In genomic region chr13:73520566-73521290, GRCh38 we compare ENCODE assay signal across 15 cellular contexts.
DNase-seq lines count a peak whose midpoint lies in the region; ATAC-seq and TF ChIP-seq lines count a peak whose summit lies in the region.
"Had no signal": no experiment of that assay in that cellular context is flagged by ENCODE, and none has a peak within 500 bp of the region (broad histone marks: within the 10 kb centered on the region; RNA-seq: fewer than 3 reads in every experiment).

No MANE protein-coding gene starts in this region.

- peak; percentile 1 for DNase-seq in activated naive CD4-positive, alpha-beta T cell treated with Interleukin-2 at 50 U/mL for 16 hours
- no peak for DNase-seq in activated naive CD4-positive, alpha-beta T cell treated with anti-CD3 and anti-CD28 coated beads, Interleukin-2, amount 50 U/mL, for 16 hours
- DNase-seq in activated CD4-positive, alpha-beta memory T cell treated with anti-CD3 and anti-CD28 coated beads for 36 hours = peak; percentile 13
- DNase-seq in foreskin keratinocyte = no peak
- DNase-seq in type B pancreatic cell (ENCODE audit: extremely low spot score, unreplicated experiment) = no peak
- DNase-seq in Peyer's patch = no peak
- no peak for DNase-seq in GF-D8 (lab: John Stamatoyannopoulos, UW)
- DNase-seq in NCI-H2081 treated with DMSO at 0.1 percent for 48 hours (lab: John Stamatoyannopoulos, UW) = no peak
- DNase-seq: activated CD4-positive, CD25-positive, alpha-beta regulatory T cell; effector CD8-positive, alpha-beta T cell; left ventricle myocardium inferior; NCI-H1694; NCI-H524; tibial artery had no signal

- CTCF ChIA-PET in activated CD4-positive, alpha-beta memory T cell treated with anti-CD3 and anti-CD28 coated beads for 36 hours (lab: Charles Lee) = no interaction called here

- no peaks in the 10 kb centered on the region for H3K27me3 Mint-ChIP-seq in activated CD4-positive, alpha-beta memory T cell treated with anti-CD3 and anti-CD28 coated beads for 36 hours
- no peaks in the 10 kb centered on the region for H3K27me3 Mint-ChIP-seq in type B pancreatic cell

- H3K4me1 Mint-ChIP-seq in activated CD4-positive, alpha-beta memory T cell treated with anti-CD3 and anti-CD28 coated beads for 36 hours (ENCODE audit: low read depth) = peaks cover 16% of the 10 kb centered on the region
- peaks cover 27% of the 10 kb centered on the region for H3K4me1 Mint-ChIP-seq in type B pancreatic cell (ENCODE audit: unreplicated experiment)

- H3K27ac Mint-ChIP-seq in activated CD4-positive, alpha-beta memory T cell treated with anti-CD3 and anti-CD28 coated beads for 36 hours = peak overlapping the region; percentile 61
- peak overlapping the region; percentile 81 for H3K27ac Mint-ChIP-seq in type B pancreatic cell

- TF ChIP-seq CTCF in foreskin keratinocyte (conservative IDR thresholded peaks at IDR 0.05) (no peak), type B pancreatic cell (conservative IDR thresholded peaks at IDR 0.05) (no peak), Peyer's patch (IDR thresholded peaks at IDR 0.05) (no peak)

- H3K4me3 Mint-ChIP-seq in activated CD4-positive, alpha-beta memory T cell treated with anti-CD3 and anti-CD28 coated beads for 36 hours = peak overlapping the region; percentile 60
- no peak overlapping the region for H3K4me3 Mint-ChIP-seq in type B pancreatic cell

- peak overlapping the region in 1 of 4 donors; percentile 10 for H3K4me3 ChIP-seq in Peyer's patch
- H3K4me3 ChIP-seq: left ventricle myocardium inferior, tibial artery had no signal

- H3K36me3 Mint-ChIP-seq in activated CD4-positive, alpha-beta memory T cell treated with anti-CD3 and anti-CD28 coated beads for 36 hours = no peaks in the 10 kb centered on the region
- no peaks in the 10 kb centered on the region for H3K36me3 Mint-ChIP-seq in type B pancreatic cell

- no peaks in the 10 kb centered on the region for H3K9me3 ChIP-seq in Peyer's patch
- H3K9me3 ChIP-seq: left ventricle myocardium inferior, tibial artery had no signal

- ATAC-seq in foreskin keratinocyte = no peak
- ATAC-seq: Panc1 had no signal

- TF ChIP-seq POLR2A in Peyer's patch (IDR thresholded peaks at IDR 0.05) = no peak

- POLR2A ChIA-PET in activated CD4-positive, alpha-beta memory T cell treated with anti-CD3 and anti-CD28 coated beads for 36 hours (lab: Charles Lee) = no interaction called here

- H3K27me3 ChIP-seq in foreskin keratinocyte (no peaks in the 10 kb centered on the region), Peyer's patch (no peaks in the 10 kb centered on the region)
- H3K27me3 ChIP-seq: tibial artery had no signal

- no peaks in the 10 kb centered on the region for H3K36me3 ChIP-seq in Peyer's patch
- H3K36me3 ChIP-seq: left ventricle myocardium inferior, tibial artery had no signal

- H3K27ac ChIP-seq in foreskin keratinocyte (peak overlapping the region; percentile 66), Peyer's patch (peak overlapping the region in 2 of 4 donors; percentile 29 to 37)
- H3K27ac ChIP-seq: left ventricle myocardium inferior, tibial artery had no signal

- no peaks in the 10 kb centered on the region for H3K9me3 Mint-ChIP-seq in activated CD4-positive, alpha-beta memory T cell treated with anti-CD3 and anti-CD28 coated beads for 36 hours
- H3K9me3 Mint-ChIP-seq in type B pancreatic cell = peaks cover 5% of the 10 kb centered on the region

- H3K4me1 ChIP-seq in foreskin keratinocyte = peaks cover 6% of the 10 kb centered on the region
- no peaks in the 10 kb centered on the region for H3K4me1 ChIP-seq in Peyer's patch
- H3K4me1 ChIP-seq: left ventricle myocardium inferior, tibial artery had no signal

- intact Hi-C loops in activated CD4-positive, alpha-beta memory T cell treated with anti-CD3 and anti-CD28 coated beads for 36 hours (cut with micrococcal nuclease) = no loop called here

Comparison
In these comparisons a context has a peak if more than half of its experiments do, and no peak if none do; other contexts are left out.
1. DNase-seq: peak in activated naive CD4-positive, alpha-beta T cell treated with Interleukin-2 at 50 U/mL for 16 hours (single experiment) and activated CD4-positive, alpha-beta memory T cell treated with anti-CD3 and anti-CD28 coated beads for 36 hours (single experiment); none in activated naive CD4-positive, alpha-beta T cell treated with anti-CD3 and anti-CD28 coated beads, Interleukin-2, amount 50 U/mL, for 16 hours (single experiment), foreskin keratinocyte (0 of 2), type B pancreatic cell (single experiment), Peyer's patch (0 of 3), GF-D8 (single experiment) and NCI-H2081 treated with DMSO at 0.1 percent for 48 hours (single experiment).